Comparison of ENCODE assay signal across 10 cellular contexts in genomic region chr6:168088161-168089106, GRCh38. TPM values are rescaled to one million over a fixed set of nuclear protein-coding genes. Genes with fewer than 3 reads are reported as not detected.
DNase-seq lines count a peak whose midpoint lies in the region; ATAC-seq and TF ChIP-seq lines count a peak whose summit lies in the region.
"Had no signal": no experiment of that assay in that cellular context is flagged by ENCODE, and none has a peak within 500 bp of the region (broad histone marks: within the 10 kb centered on the region; RNA-seq: fewer than 3 reads in every experiment).

No MANE protein-coding gene starts in this region.

- intact Hi-C loops in right cardiac atrium (cut with DNase I) = no loop called here

- H3K4me3 Mint-ChIP-seq in progenitor cell of endocrine pancreas (ENCODE audit: low read depth) = no peak overlapping the region
- H3K4me3 Mint-ChIP-seq in activated naive CD8-positive, alpha-beta T cell treated with anti-CD3 and anti-CD28 coated beads for 36 hours = no peak overlapping the region

- H3K36me3 Mint-ChIP-seq in progenitor cell of endocrine pancreas (ENCODE audit: insufficient read depth) = no peaks in the 10 kb centered on the region
- H3K36me3 Mint-ChIP-seq in activated naive CD8-positive, alpha-beta T cell treated with anti-CD3 and anti-CD28 coated beads for 36 hours = no peaks in the 10 kb centered on the region

- no peaks in the 10 kb centered on the region for H3K4me1 ChIP-seq in right cardiac atrium (ENCODE audit: control insufficient read depth, insufficient read depth, low read length)

- H3K27me3 ChIP-seq in right cardiac atrium (ENCODE audit: control insufficient read depth, insufficient read depth) = no peaks in the 10 kb centered on the region

- peaks cover 21% of the 10 kb centered on the region for H3K4me1 Mint-ChIP-seq in progenitor cell of endocrine pancreas (ENCODE audit: low read depth)
- H3K4me1 Mint-ChIP-seq in activated naive CD8-positive, alpha-beta T cell treated with anti-CD3 and anti-CD28 coated beads for 36 hours = no peaks in the 10 kb centered on the region

- no peaks in the 10 kb centered on the region for H3K9me3 ChIP-seq in right cardiac atrium (ENCODE audit: control insufficient read depth, low read length)

- H3K27me3 Mint-ChIP-seq in progenitor cell of endocrine pancreas = peaks cover 7% of the 10 kb centered on the region
- H3K27me3 Mint-ChIP-seq in activated naive CD8-positive, alpha-beta T cell treated with anti-CD3 and anti-CD28 coated beads for 36 hours = peaks cover 4% of the 10 kb centered on the region

- TF ChIP-seq CTCF in progenitor cell of endocrine pancreas (IDR thresholded peaks at IDR 0.05; ENCODE audit: unreplicated experiment) = no peak

- H3K9me3 Mint-ChIP-seq in progenitor cell of endocrine pancreas (ENCODE audit: low read depth) = no peaks in the 10 kb centered on the region
- peaks cover 4% of the 10 kb centered on the region for H3K9me3 Mint-ChIP-seq in activated naive CD8-positive, alpha-beta T cell treated with anti-CD3 and anti-CD28 coated beads for 36 hours

- H3K4me3 ChIP-seq in right cardiac atrium (ENCODE audit: low read length) = no peak overlapping the region

- H3K27ac ChIP-seq in right cardiac atrium (ENCODE audit: low read length) = no peak overlapping the region

- ATAC-seq in right cardiac atrium = peak in 1 of 2 donors; percentile 19
- no peak for ATAC-seq in GM21423 (IDR thresholded peaks at IDR 0.05; ENCODE audit: unreplicated experiment)

- DNase-seq in EL (peak; percentile 37), SK-N-DZ (ENCODE audit: low spot score) (peak; percentile 20), right cardiac atrium (peak in 2 of 3 donors; percentile 53 to 54), progenitor cell of endocrine pancreas (ENCODE audit: low spot score, unreplicated experiment) (no peak), DMS79 treated with DMSO at 0.1 percent for 48 hours (lab: John Stamatoyannopoulos, UW) (no peak), OCI-M2 (lab: John Stamatoyannopoulos, UW; ENCODE audit: unreplicated experiment) (no peak)
- no peak for DNase-seq in activated naive CD8-positive, alpha-beta T cell treated with anti-CD3 and anti-CD28 coated beads for 36 hours
- DNase-seq: GDM1 had no signal

- peak overlapping the region; percentile 29 for H3K27ac Mint-ChIP-seq in progenitor cell of endocrine pancreas
- no peak overlapping the region for H3K27ac Mint-ChIP-seq in activated naive CD8-positive, alpha-beta T cell treated with anti-CD3 and anti-CD28 coated beads for 36 hours

- WGBS in right cardiac atrium = 50% methylated on average over 20 of the region's 20 CpGs

RNA-seq across cellular contexts. Expression of gene FRMD1, which starts 9.4 kb away (rescaled TPM):
- polyA plus RNA-seq in SK-N-DZ (2014; cell fraction: cytosol; rRNA removed) = not detected in 2 replicates
- not detected in 2 replicates for polyA plus RNA-seq in SK-N-DZ (2014; cell fraction: nucleus; rRNA removed)
- total RNA-seq in right cardiac atrium (under 1 TPM in 1 of 4 donors, not detected in 3; 0.31 TPM), progenitor cell of endocrine pancreas (not detected in 2 replicates)
- 0.07 TPM for polyA plus RNA-seq in right cardiac atrium
- not detected for total RNA-seq in activated naive CD8-positive, alpha-beta T cell treated with anti-CD3 and anti-CD28 coated beads for 36 hours
- total RNA-seq: mononuclear cell had no signal

Comparison
In these comparisons a context has a peak if more than half of its experiments do, and no peak if none do; other contexts are left out.
1. DNase-seq: peak in EL (single experiment), SK-N-DZ (single experiment) and right cardiac atrium (2 of 3); none in progenitor cell of endocrine pancreas (single experiment), DMS79 treated with DMSO at 0.1 percent for 48 hours (single experiment), activated naive CD8-positive, alpha-beta T cell treated with anti-CD3 and anti-CD28 coated beads for 36 hours (single experiment) and OCI-M2 (single experiment).